ENCODE assay signal across 1 cellular context in the genomic region with DNA sequence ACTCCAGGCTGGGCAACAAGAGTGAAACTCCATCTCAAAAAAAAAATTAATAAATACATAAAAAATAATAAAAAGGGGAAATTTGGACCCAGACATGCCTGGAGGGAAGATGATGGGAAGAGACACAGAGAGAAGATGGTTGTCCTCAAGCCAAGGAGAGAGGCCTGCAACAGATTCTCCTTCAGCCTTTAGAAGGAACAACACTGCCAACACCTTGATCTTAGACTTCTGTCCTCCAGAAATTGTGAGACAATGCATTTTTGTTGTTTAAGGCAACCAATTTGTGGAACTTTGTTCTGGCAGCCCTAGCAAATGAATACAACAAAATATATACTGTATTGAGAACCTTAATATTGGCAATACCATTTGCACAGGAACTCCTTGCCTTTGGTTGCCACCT.
TF ChIP-seq lines count a peak whose summit lies in the region.

No MANE protein-coding gene starts in this region.

TF ChIP-seq in HepG2, 621 proteins besides CTCF, POLR2A, EP300 and RAD21:
- TF ChIP-seq, protein P1, sequence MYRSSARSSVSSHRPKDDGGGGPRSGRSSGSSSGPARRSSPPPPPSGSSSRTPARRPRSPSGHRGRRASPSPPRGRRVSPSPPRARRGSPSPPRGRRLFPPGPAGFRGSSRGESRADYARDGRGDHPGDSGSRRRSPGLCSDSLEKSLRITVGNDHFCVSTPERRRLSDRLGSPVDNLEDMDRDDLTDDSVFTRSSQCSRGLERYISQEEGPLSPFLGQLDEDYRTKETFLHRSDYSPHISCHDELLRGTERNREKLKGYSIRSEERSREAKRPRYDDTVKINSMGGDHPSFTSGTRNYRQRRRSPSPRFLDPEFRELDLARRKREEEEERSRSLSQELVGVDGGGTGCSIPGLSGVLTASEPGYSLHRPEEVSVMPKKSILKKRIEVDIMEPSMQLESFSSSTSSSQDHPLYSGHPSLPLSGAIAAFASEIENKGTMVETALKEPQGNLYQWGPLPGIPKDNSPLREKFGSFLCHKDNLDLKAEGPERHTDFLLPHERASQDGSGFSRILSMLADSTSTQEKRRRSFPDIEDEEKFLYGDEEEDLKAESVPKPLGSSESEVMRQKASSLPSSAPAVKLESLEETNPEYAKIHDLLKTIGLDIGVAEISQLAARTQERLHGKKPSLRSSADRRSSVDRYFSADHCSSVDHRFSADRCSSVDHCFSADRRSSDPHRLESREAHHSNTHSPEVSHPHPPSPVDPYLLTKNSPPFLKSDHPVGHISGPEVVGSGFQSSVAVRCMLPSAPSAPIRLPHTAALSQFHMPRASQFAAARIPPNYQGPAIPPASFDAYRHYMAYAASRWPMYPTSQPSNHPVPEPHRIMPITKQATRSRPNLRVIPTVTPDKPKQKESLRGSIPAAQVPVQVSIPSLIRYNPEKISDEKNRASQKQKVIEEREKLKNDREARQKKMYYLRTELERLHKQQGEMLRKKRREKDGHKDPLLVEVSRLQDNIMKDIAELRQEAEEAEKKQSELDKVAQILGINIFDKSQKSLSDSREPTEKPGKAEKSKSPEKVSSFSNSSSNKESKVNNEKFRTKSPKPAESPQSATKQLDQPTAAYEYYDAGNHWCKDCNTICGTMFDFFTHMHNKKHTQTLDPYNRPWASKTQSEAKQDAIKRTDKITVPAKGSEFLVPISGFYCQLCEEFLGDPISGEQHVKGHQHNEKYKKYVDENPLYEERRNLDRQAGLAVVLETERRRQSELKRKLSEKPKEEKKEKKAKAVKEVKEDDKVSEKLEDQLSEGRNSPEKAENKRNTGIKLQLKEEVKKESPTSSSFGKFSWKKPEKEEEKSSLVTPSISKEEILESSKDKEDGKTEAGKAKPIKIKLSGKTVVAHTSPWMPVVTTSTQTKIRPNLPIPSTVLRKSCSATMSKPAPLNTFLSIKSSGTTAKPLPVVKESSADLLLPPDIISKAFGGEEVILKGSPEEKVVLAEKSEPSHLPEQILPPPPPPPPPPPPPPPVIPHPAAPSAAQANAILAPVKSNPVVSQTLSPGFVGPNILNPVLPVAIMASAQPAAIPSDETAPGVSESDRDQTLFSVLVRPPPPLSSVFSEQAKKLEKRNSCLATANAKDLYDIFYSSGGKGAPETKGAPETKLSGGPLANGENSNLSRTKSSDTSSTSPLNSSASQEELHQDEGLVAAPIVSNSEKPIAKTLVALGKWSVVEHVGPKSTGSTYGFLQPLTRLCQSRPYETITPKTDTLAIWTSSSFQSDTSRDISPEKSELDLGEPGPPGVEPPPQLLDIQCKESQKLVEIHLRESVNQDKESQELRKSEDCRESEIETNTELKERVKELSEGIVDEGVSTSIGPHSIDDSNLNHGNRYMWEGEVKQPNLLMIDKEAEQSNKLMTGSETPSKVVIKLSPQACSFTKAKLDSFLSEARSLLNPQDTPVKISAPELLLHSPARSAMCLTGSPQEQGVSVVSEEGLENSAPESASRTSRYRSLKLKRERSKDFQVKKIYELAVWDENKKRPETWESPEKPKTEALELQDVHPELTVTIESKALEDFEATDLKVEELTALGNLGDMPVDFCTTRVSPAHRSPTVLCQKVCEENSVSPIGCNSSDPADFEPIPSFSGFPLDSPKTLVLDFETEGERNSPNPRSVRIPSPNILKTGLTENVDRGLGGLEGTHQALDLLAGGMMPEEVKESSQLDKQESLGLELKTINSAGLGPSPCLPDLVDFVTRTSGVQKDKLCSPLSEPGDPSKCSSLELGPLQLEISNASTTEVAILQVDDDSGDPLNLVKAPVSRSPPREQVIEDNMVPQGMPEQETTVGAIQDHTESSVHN (CRISPR knock-in tag; IDR thresholded peaks at IDR 0.05): no peak
- TF ChIP-seq, protein P2, sequence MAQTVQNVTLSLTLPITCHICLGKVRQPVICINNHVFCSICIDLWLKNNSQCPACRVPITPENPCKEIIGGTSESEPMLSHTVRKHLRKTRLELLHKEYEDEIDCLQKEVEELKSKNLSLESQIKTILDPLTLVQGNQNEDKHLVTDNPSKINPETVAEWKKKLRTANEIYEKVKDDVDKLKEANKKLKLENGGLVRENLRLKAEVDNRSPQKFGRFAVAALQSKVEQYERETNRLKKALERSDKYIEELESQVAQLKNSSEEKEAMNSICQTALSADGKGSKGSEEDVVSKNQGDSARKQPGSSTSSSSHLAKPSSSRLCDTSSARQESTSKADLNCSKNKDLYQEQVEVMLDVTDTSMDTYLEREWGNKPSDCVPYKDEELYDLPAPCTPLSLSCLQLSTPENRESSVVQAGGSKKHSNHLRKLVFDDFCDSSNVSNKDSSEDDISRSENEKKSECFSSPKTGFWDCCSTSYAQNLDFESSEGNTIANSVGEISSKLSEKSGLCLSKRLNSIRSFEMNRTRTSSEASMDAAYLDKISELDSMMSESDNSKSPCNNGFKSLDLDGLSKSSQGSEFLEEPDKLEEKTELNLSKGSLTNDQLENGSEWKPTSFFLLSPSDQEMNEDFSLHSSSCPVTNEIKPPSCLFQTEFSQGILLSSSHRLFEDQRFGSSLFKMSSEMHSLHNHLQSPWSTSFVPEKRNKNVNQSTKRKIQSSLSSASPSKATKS (CRISPR knock-in tag; IDR thresholded peaks at IDR 0.05): 0 out of 2 replicates have a peak, but pooled peaks have one; percentile 28
TF ChIP-seq in HepG2: peak in this region for 1.
